Comparison of ENCODE assay signal across 1 cellular context in the genomic region with DNA sequence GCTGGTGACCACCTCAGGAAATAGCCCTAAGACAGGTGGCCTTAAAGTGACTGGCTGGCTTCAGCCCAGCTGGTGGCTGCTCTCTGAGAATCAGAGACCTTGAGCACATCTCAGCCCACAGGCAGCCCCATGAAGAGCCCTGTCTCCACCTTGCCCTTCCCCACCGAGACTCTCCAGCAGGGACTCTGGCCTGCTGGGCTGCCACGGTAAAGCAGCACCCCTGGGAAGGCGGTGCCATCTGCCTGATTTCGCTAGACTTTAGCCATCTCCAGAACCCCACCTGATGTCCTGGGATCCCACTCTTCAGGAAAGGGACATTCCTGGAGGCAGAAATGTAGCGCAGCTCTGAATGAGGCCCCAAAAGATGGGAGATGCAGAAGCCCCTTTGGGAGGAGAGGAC.
TF ChIP-seq lines count a peak whose summit lies in the region.

No MANE protein-coding gene starts in this region.

TF ChIP-seq in WTC11, 78 proteins besides CTCF, POLR2A, EP300 and RAD21 (continued from another document):
- TF ChIP-seq, protein P1, sequence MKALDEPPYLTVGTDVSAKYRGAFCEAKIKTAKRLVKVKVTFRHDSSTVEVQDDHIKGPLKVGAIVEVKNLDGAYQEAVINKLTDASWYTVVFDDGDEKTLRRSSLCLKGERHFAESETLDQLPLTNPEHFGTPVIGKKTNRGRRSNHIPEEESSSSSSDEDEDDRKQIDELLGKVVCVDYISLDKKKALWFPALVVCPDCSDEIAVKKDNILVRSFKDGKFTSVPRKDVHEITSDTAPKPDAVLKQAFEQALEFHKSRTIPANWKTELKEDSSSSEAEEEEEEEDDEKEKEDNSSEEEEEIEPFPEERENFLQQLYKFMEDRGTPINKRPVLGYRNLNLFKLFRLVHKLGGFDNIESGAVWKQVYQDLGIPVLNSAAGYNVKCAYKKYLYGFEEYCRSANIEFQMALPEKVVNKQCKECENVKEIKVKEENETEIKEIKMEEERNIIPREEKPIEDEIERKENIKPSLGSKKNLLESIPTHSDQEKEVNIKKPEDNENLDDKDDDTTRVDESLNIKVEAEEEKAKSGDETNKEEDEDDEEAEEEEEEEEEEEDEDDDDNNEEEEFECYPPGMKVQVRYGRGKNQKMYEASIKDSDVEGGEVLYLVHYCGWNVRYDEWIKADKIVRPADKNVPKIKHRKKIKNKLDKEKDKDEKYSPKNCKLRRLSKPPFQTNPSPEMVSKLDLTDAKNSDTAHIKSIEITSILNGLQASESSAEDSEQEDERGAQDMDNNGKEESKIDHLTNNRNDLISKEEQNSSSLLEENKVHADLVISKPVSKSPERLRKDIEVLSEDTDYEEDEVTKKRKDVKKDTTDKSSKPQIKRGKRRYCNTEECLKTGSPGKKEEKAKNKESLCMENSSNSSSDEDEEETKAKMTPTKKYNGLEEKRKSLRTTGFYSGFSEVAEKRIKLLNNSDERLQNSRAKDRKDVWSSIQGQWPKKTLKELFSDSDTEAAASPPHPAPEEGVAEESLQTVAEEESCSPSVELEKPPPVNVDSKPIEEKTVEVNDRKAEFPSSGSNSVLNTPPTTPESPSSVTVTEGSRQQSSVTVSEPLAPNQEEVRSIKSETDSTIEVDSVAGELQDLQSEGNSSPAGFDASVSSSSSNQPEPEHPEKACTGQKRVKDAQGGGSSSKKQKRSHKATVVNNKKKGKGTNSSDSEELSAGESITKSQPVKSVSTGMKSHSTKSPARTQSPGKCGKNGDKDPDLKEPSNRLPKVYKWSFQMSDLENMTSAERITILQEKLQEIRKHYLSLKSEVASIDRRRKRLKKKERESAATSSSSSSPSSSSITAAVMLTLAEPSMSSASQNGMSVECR (CRISPR knock-in tag; IDR thresholded peaks at IDR 0.05; ENCODE audit: borderline replicate concordance) = no peak
- TF ChIP-seq RORB (CRISPR knock-in tag; IDR thresholded peaks at IDR 0.05) = no peak
- TF ChIP-seq, protein P2, sequence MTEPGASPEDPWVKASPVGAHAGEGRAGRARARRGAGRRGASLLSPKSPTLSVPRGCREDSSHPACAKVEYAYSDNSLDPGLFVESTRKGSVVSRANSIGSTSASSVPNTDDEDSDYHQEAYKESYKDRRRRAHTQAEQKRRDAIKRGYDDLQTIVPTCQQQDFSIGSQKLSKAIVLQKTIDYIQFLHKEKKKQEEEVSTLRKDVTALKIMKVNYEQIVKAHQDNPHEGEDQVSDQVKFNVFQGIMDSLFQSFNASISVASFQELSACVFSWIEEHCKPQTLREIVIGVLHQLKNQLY (CRISPR knock-in tag; IDR thresholded peaks at IDR 0.05) = no peak
- TF ChIP-seq, protein P3, sequence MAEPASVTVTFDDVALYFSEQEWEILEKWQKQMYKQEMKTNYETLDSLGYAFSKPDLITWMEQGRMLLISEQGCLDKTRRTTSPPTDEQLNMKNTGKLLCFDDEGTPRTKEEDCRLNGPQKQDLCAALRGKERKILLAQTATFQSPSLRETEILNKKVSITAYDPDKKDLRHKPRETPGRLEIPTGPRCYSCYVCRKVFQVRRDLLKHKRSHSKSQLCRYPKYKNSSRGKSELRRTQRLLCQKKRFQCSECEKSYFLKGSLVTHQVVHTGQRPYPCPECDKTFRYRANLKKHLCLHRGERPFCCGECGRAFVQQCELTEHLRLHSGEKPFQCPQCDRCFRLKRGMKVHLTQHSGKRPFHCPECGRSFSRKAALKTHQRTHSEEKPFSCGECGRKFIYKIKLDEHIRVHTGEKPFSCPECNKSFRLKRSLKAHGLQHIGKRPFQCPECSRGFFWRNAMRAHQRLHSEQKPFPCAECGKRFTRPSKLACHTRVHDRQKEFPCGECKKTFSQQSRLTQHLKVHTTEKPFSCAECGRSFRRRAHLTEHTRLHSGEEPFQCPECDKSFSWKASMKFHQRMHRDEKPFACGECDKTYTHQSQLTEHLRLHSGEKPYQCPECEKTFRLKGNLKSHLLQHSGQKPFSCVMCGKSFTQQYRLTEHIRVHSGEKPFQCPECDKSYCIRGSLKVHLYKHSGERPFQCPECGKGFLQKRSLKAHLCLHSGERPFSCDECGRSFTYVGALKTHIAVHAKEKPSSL (CRISPR knock-in tag; conservative IDR thresholded peaks at IDR 0.05) = no peak
